ENCODE assay signal across 9 cellular contexts in the genomic region with DNA sequence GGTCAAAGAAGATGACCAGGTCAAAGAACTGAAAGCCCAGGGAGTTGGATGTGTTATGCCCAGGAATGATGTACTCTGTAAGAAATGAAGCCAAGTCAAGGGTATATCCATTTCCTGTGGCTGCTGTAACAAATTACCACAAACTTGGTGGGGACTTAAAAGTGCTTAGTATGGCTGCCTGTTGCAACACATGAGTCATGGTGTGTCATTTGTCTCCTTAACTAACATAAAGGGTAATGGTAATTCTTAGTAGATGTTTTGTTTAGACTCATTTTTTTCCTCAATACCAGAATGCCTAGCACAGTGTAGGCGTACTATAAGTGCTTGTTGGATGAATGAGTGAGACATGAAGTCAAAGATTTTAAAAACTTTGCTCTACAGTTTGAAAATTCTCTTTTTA. TPM values are rescaled to one million over a fixed set of nuclear protein-coding genes. Genes with fewer than 3 reads are reported as not detected.
DNase-seq lines count a peak whose midpoint lies in the region; ATAC-seq and TF ChIP-seq lines count a peak whose summit lies in the region.
"Had no signal": no experiment of that assay in that cellular context is flagged by ENCODE, and none has a peak within 500 bp of the region (broad histone marks: within the 10 kb centered on the region; RNA-seq: fewer than 3 reads in every experiment).

No MANE protein-coding gene starts in this region.

- H3K27ac Mint-ChIP-seq in CD8-positive, alpha-beta T cell, result no peak overlapping the region

- H3K9ac ChIP-seq in mesenchymal stem cell (ENCODE audit: low read length), result no peak overlapping the region

- in situ Hi-C loops in astrocyte of the cerebellum (cut with HindIII; ENCODE audit: low sequenced_read_pairs), result no loop called here

- TF ChIP-seq POLR2A in lower leg skin (IDR thresholded peaks at IDR 0.05), result no peak

- DNase-seq in EH (ENCODE audit: low read depth) (peak; percentile 77), Kasumi-1 (lab: John Stamatoyannopoulos, UW) (peak; percentile 36 to 40), astrocyte of the cerebellum (ENCODE audit: low read depth) (peak; percentile 49), mesenchymal stem cell (peak; percentile 90), lower leg skin (ENCODE audit: low spot score in 2 of 2) (no peak), NCI-H2081 (lab: John Stamatoyannopoulos, UW) (no peak)
- no peak for DNase-seq in CD8-positive, alpha-beta T cell
- DNase-seq: substantia nigra had no signal

- H2BK12ac ChIP-seq in mesenchymal stem cell (ENCODE audit: low read length in 2 of 2), result no peak overlapping the region

- H3K4me1 ChIP-seq in mesenchymal stem cell (ENCODE audit: control insufficient read depth, insufficient read depth, low read depth, low read length), result no peaks in the 10 kb centered on the region
- no peaks in the 10 kb centered on the region for H3K4me1 ChIP-seq in CD8-positive, alpha-beta T cell (ENCODE audit: insufficient read depth, low read length)

- no peak overlapping the region for H3K4me3 Mint-ChIP-seq in CD8-positive, alpha-beta T cell

- H2BK5ac ChIP-seq in mesenchymal stem cell (ENCODE audit: low read depth, low read length, poor library complexity, severe bottlenecking), result no peak overlapping the region

- H3K79me1 ChIP-seq in mesenchymal stem cell (replicated peaks; ENCODE audit: low read length, poor library complexity, severe bottlenecking), result no peaks in the 10 kb centered on the region

- no peak overlapping the region for H3K18ac ChIP-seq in mesenchymal stem cell (ENCODE audit: low read depth in 1 of 2, low read length in 2 of 2)

- no peak overlapping the region for H3K4ac ChIP-seq in mesenchymal stem cell (ENCODE audit: low read depth in 1 of 2, low read length in 2 of 2)

- no peak overlapping the region for H3K27ac ChIP-seq in mesenchymal stem cell (ENCODE audit: low read length, poor library complexity, severe bottlenecking)
- no peak overlapping the region for H3K27ac ChIP-seq in CD8-positive, alpha-beta T cell (ENCODE audit: low read depth, low read length)
- H3K27ac ChIP-seq: SK-N-MC had no signal

- H4K91ac ChIP-seq in mesenchymal stem cell (ENCODE audit: low read length), result no peak overlapping the region

- no peaks in the 10 kb centered on the region for H3K4me1 Mint-ChIP-seq in CD8-positive, alpha-beta T cell (ENCODE audit: low read depth)

- intact Hi-C loops in lower leg skin (cut with DNase I; ENCODE audit: low total_unique reads), result no loop called here
- intact Hi-C loops in CD8-positive, alpha-beta T cell (cut with DNase I, micrococcal nuclease), result no loop called here

- ATAC-seq in CD8-positive, alpha-beta T cell, result no peak

- H3K36me3 Mint-ChIP-seq in CD8-positive, alpha-beta T cell, result no peaks in the 10 kb centered on the region

- no peaks in the 10 kb centered on the region for H3K27me3 ChIP-seq in mesenchymal stem cell (ENCODE audit: control insufficient read depth in 1 of 2, insufficient read depth in 1 of 2, low read length in 2 of 2)
- no peaks in the 10 kb centered on the region for H3K27me3 ChIP-seq in CD8-positive, alpha-beta T cell (ENCODE audit: insufficient read depth, low read length)

- H3K4me3 ChIP-seq in astrocyte of the cerebellum (ENCODE audit: low read depth, low read length) (no peak overlapping the region), mesenchymal stem cell (ENCODE audit: insufficient read depth in 1 of 2, low read depth in 1 of 2, low read length in 2 of 2) (no peak overlapping the region), lower leg skin (ENCODE audit: low read depth, poor library complexity, severe bottlenecking) (no peak overlapping the region)
- no peak overlapping the region for H3K4me3 ChIP-seq in CD8-positive, alpha-beta T cell (ENCODE audit: low read depth, low read length)
- H3K4me3 ChIP-seq: SK-N-MC had no signal

- H3K4me2 ChIP-seq in mesenchymal stem cell (ENCODE audit: low read length, poor library complexity, severe bottlenecking), result no peak overlapping the region

- WGBS in mesenchymal stem cell, result no CpG with 5 or more reads among the region's 1 CpG
- WGBS in lower leg skin, 2 donors, result 64 to 78% methylated on average over 1 of the region's 1 CpG

- H2AFZ ChIP-seq in mesenchymal stem cell (ENCODE audit: low read depth, low read length), result no peak overlapping the region

- H3K9me3 ChIP-seq in mesenchymal stem cell (ENCODE audit: control insufficient read depth, low read length), result peaks cover 3% of the 10 kb centered on the region
- H3K9me3 ChIP-seq in CD8-positive, alpha-beta T cell (ENCODE audit: low read length), result no peaks in the 10 kb centered on the region

- TF ChIP-seq CTCF in astrocyte of the cerebellum (IDR thresholded peaks at IDR 0.05; ENCODE audit: low read depth, low read length, missing control alignments), result no peak
- TF ChIP-seq CTCF in lower leg skin (IDR thresholded peaks at IDR 0.05), result no peak
- TF ChIP-seq CTCF in CD8-positive, alpha-beta T cell (IDR thresholded peaks at IDR 0.05), result no peak

- no peaks in the 10 kb centered on the region for H3K9me3 Mint-ChIP-seq in CD8-positive, alpha-beta T cell

- no peak overlapping the region for H3K14ac ChIP-seq in mesenchymal stem cell (ENCODE audit: low read length in 2 of 2)

- H2AK5ac ChIP-seq in mesenchymal stem cell (ENCODE audit: low read length, severe bottlenecking), result no peak overlapping the region

- CTCF ChIA-PET in CD8-positive, alpha-beta T cell (lab: Charles Lee), result no interaction called here

- H3K36me3 ChIP-seq in mesenchymal stem cell (ENCODE audit: control insufficient read depth in 1 of 2, insufficient read depth in 2 of 2, low read depth in 1 of 2, low read length in 2 of 2), result no peaks in the 10 kb centered on the region
- no peaks in the 10 kb centered on the region for H3K36me3 ChIP-seq in CD8-positive, alpha-beta T cell (ENCODE audit: insufficient read depth, low read length)

- H2BK15ac ChIP-seq in mesenchymal stem cell (ENCODE audit: low read depth, poor library complexity, severe bottlenecking), result no peak overlapping the region

- no peaks in the 10 kb centered on the region for H3K27me3 Mint-ChIP-seq in CD8-positive, alpha-beta T cell (ENCODE audit: low read depth)

- no peak overlapping the region for H2BK120ac ChIP-seq in mesenchymal stem cell (ENCODE audit: low read depth, low read length)

- no peak overlapping the region for H3K23ac ChIP-seq in mesenchymal stem cell (ENCODE audit: low read length in 2 of 2)

- POLR2A ChIA-PET in CD8-positive, alpha-beta T cell (lab: Charles Lee), result no interaction called here

- no peak overlapping the region for H4K8ac ChIP-seq in mesenchymal stem cell (ENCODE audit: low read length)

RNA-seq across cellular contexts. Expression of gene SYTL5, which starts 45.7 kb away (rescaled TPM):
- polyA plus RNA-seq in mesenchymal stem cell (2013, experiment 1 of 2), result 0.04 TPM
- polyA plus RNA-seq in mesenchymal stem cell (2013, experiment 2 of 2), result 0.04 TPM
- under 1 TPM in 3 of 4 donors, not detected in 1; 0.15 to 0.79 (median 0.42) TPM for total RNA-seq in lower leg skin
- not detected for total RNA-seq in CD8-positive, alpha-beta T cell

Comparison
In these comparisons a context has a peak if more than half of its experiments do, and no peak if none do; other contexts are left out.
1. DNase-seq: peak in EH (single experiment), Kasumi-1 (2 of 2), astrocyte of the cerebellum (single experiment) and mesenchymal stem cell (single experiment); none in lower leg skin (0 of 2), NCI-H2081 (0 of 2) and CD8-positive, alpha-beta T cell (0 of 7).